ENCODE assay signal across 10 cellular contexts in genomic region chr6:131949615-131949908, GRCh38. TPM values are rescaled to one million over a fixed set of nuclear protein-coding genes. Genes with fewer than 3 reads are reported as not detected.
A peak's percentile ranks its signal among the peaks of the same experiment; 100 is the strongest.
DNase-seq lines count a peak whose midpoint lies in the region; ATAC-seq and TF ChIP-seq lines count a peak whose summit lies in the region.
"Had no signal": no experiment of that assay in that cellular context is flagged by ENCODE, and none has a peak within 500 bp of the region (broad histone marks: within the 10 kb centered on the region; RNA-seq: fewer than 3 reads in every experiment).

No MANE protein-coding gene starts in this region.

- peaks cover 7 to 29% of the 10 kb centered on the region in 2 experiments for H3K4me1 ChIP-seq in SK-N-SH (ENCODE audit: control insufficient read depth in 1 of 2, insufficient read depth in 2 of 2, low read depth in 1 of 2, low read length in 1 of 2)

- H3F3A ChIP-seq in SK-N-SH (replicated peaks; ENCODE audit: insufficient read depth), result peaks cover 76% of the 10 kb centered on the region

- H3K9ac ChIP-seq in SK-N-SH, result peak overlapping the region; percentile 98

- H3K9me2 ChIP-seq in SK-N-SH, result no peaks in the 10 kb centered on the region

- H3K36me3 ChIP-seq in SK-N-SH (replicated peaks in 1 of 2; ENCODE audit: control insufficient read depth in 1 of 2, insufficient read depth in 2 of 2, low read length in 1 of 2), result peaks cover 12 to 24% of the 10 kb centered on the region in 2 experiments

- H4K20me1 ChIP-seq in SK-N-SH (ENCODE audit: insufficient read depth), result peaks cover 26% of the 10 kb centered on the region

- no peak for ATAC-seq in natural killer cell treated with Interleukin-12 subunit alpha and Interleukin-12 subunit beta and Interleukin-15 and Interleukin-18, amount 100 ng/mL, for 72 hours

- H3K27ac ChIP-seq in 22Rv1, result peak overlapping the region; percentile 75
- H3K27ac ChIP-seq in SK-N-SH (ENCODE audit: low read depth in 2 of 2, low read length in 1 of 2), result peak overlapping the region; percentile 70 to 97; a peak in 3 of 4 replicates

- no peak overlapping the region for H2AFZ ChIP-seq in SK-N-SH (ENCODE audit: low read depth)

- peak overlapping the region; percentile 81 for H3K4me2 ChIP-seq in SK-N-SH

- CTCF ChIA-PET in SK-N-SH (lab: Yijun Ruan, JAX), result interaction anchor here (0.7 to 1.8 kb wide), 4 partner anchors 9 to 211 kb away, joined by 3 to 7 read pairs (median 4); no protein-coding TSS in a partner anchor

- no peak for TF ChIP-seq RAD21 in SK-N-SH (IDR thresholded peaks at IDR 0.05; ENCODE audit: low read length)

- H3K9me3 ChIP-seq in SK-N-SH, result no peaks in the 10 kb centered on the region

- no peak for TF ChIP-seq EP300 in SK-N-SH (IDR thresholded peaks at IDR 0.05; ENCODE audit: borderline replicate concordance in 1 of 2, low read depth in 1 of 2, low read length in 1 of 2)

- H3K4me3 Mint-ChIP-seq in natural killer cell treated with Interleukin-12 subunit alpha and Interleukin-12 subunit beta and Interleukin-15 and Interleukin-18, amount 100 ng/mL, for 72 hours, result peak overlapping the region; percentile 21
- no peak overlapping the region for H3K4me3 Mint-ChIP-seq in activated T-helper 2 cell treated with anti-CD3 and anti-CD28 coated beads, Interferon-gamma antibody, Interleukin-2, Interleukin-4, amounts not matched to agents 10 μg/mL and 5 μg/mL and 100 μg/mL, durations not matched to agents 14 hours and 24 hours and 36 hours (ENCODE audit: low read depth)

- peaks cover 45% of the 10 kb centered on the region for H3K79me2 ChIP-seq in SK-N-SH (ENCODE audit: insufficient read depth)

- intact Hi-C loops in activated T-helper 2 cell treated with anti-CD3 and anti-CD28 coated beads, Interferon-gamma antibody, Interleukin-2, Interleukin-4, amounts not matched to agents 10 μg/mL and 5 μg/mL and 100 μg/mL, durations not matched to agents 14 hours and 24 hours and 36 hours (cut with micrococcal nuclease), result no loop called here

- TF ChIP-seq CTCF in 22Rv1 (IDR thresholded peaks at IDR 0.05) (no peak), SK-N-SH (IDR thresholded peaks at IDR 0.05) (no peak), fibroblast of pulmonary artery (IDR thresholded peaks at IDR 0.05; ENCODE audit: low read length, missing control alignments) (no peak)

- 10% methylated on average over 3 of the region's 3 CpGs for WGBS in SK-N-SH (ENCODE audit: low lambda C conversion rate)

- H3K9me3 Mint-ChIP-seq in natural killer cell treated with Interleukin-12 subunit alpha and Interleukin-12 subunit beta and Interleukin-15 and Interleukin-18, amount 100 ng/mL, for 72 hours, result no peaks in the 10 kb centered on the region
- H3K9me3 Mint-ChIP-seq in activated T-helper 2 cell treated with anti-CD3 and anti-CD28 coated beads, Interferon-gamma antibody, Interleukin-2, Interleukin-4, amounts not matched to agents 10 μg/mL and 5 μg/mL and 100 μg/mL, durations not matched to agents 14 hours and 24 hours and 36 hours, result no peaks in the 10 kb centered on the region
- H3K9me3 Mint-ChIP-seq: stimulated activated naive CD8-positive, alpha-beta T cell treated with anti-CD3 and anti-CD28 coated beads, Interleukin-15, amount 100 ng/mL, for 72 hours had no signal

- H3K36me3 Mint-ChIP-seq in natural killer cell treated with Interleukin-12 subunit alpha and Interleukin-12 subunit beta and Interleukin-15 and Interleukin-18, amount 100 ng/mL, for 72 hours, result no peaks in the 10 kb centered on the region
- H3K36me3 Mint-ChIP-seq in activated T-helper 2 cell treated with anti-CD3 and anti-CD28 coated beads, Interferon-gamma antibody, Interleukin-2, Interleukin-4, amounts not matched to agents 10 μg/mL and 5 μg/mL and 100 μg/mL, durations not matched to agents 14 hours and 24 hours and 36 hours (ENCODE audit: low read depth), result no peaks in the 10 kb centered on the region

- peaks cover 40 to 71% of the 10 kb centered on the region in 2 donors for H3K27me3 Mint-ChIP-seq in natural killer cell treated with Interleukin-12 subunit alpha and Interleukin-12 subunit beta and Interleukin-15 and Interleukin-18, amount 100 ng/mL, for 72 hours
- peaks cover 71% of the 10 kb centered on the region for H3K27me3 Mint-ChIP-seq in activated T-helper 2 cell treated with anti-CD3 and anti-CD28 coated beads, Interferon-gamma antibody, Interleukin-2, Interleukin-4, amounts not matched to agents 10 μg/mL and 5 μg/mL and 100 μg/mL, durations not matched to agents 14 hours and 24 hours and 36 hours (ENCODE audit: low read depth)

- H3K4me3 ChIP-seq in SK-N-SH (ENCODE audit: low read depth in 2 of 2, low read length in 1 of 2) (peak overlapping the region; percentile 69 to 80), fibroblast of pulmonary artery (replicated peaks; ENCODE audit: low read depth, low read length) (peak overlapping the region; percentile 75)

- H3K27me3 ChIP-seq in SK-N-SH (ENCODE audit: insufficient read depth), result no peaks in the 10 kb centered on the region

- no peak overlapping the region for H3K27ac Mint-ChIP-seq in natural killer cell treated with Interleukin-12 subunit alpha and Interleukin-12 subunit beta and Interleukin-15 and Interleukin-18, amount 100 ng/mL, for 72 hours
- no peak overlapping the region for H3K27ac Mint-ChIP-seq in activated T-helper 2 cell treated with anti-CD3 and anti-CD28 coated beads, Interferon-gamma antibody, Interleukin-2, Interleukin-4, amounts not matched to agents 10 μg/mL and 5 μg/mL and 100 μg/mL, durations not matched to agents 14 hours and 24 hours and 36 hours
- H3K27ac Mint-ChIP-seq: stimulated activated naive CD8-positive, alpha-beta T cell treated with anti-CD3 and anti-CD28 coated beads, Interleukin-15, amount 100 ng/mL, for 72 hours had no signal

- POLR2A ChIA-PET in SK-N-SH (lab: Yijun Ruan, JAX), result no interaction called here

- DNase-seq in SK-N-SH (no peak), fibroblast of pulmonary artery (ENCODE audit: low read depth) (peak; percentile 94), DMS 273 treated with DMSO at 0.1 percent for 48 hours (lab: John Stamatoyannopoulos, UW) (no peak), SKM-1 (lab: John Stamatoyannopoulos, UW; ENCODE audit: unreplicated experiment) (no peak)
- DNase-seq in natural killer cell treated with Interleukin-12 subunit alpha and Interleukin-12 subunit beta and Interleukin-15 and Interleukin-18, amount 100 ng/mL, for 72 hours (ENCODE audit: low spot score), result no peak
- DNase-seq in activated T-helper 2 cell treated with anti-CD3 and anti-CD28 coated beads, Interferon-gamma antibody, Interleukin-2, Interleukin-4, amounts not matched to agents 10 μg/mL and 5 μg/mL and 100 μg/mL, durations not matched to agents 14 hours and 24 hours and 36 hours (ENCODE audit: low spot score), result no peak
- no peak for DNase-seq in effector CD8-positive, alpha-beta T cell (lab: John Stamatoyannopoulos, UW)
- DNase-seq: activated CD4-positive, alpha-beta T cell treated with anti-CD3 and anti-CD28 coated beads for 48 hours had no signal

- H3K4me1 Mint-ChIP-seq in natural killer cell treated with Interleukin-12 subunit alpha and Interleukin-12 subunit beta and Interleukin-15 and Interleukin-18, amount 100 ng/mL, for 72 hours (ENCODE audit: low read depth in 2 of 2), result peaks cover 4 to 6% of the 10 kb centered on the region in 2 donors
- peaks cover 5% of the 10 kb centered on the region for H3K4me1 Mint-ChIP-seq in activated T-helper 2 cell treated with anti-CD3 and anti-CD28 coated beads, Interferon-gamma antibody, Interleukin-2, Interleukin-4, amounts not matched to agents 10 μg/mL and 5 μg/mL and 100 μg/mL, durations not matched to agents 14 hours and 24 hours and 36 hours (ENCODE audit: low read depth)

TF ChIP-seq in SK-N-SH, 30 proteins besides CTCF, POLR2A, EP300 and RAD21:
- TF ChIP-seq NFIC (IDR thresholded peaks at IDR 0.05; ENCODE audit: borderline replicate concordance) (no peak), MEF2A (IDR thresholded peaks at IDR 0.05; ENCODE audit: borderline replicate concordance, low read depth) (0 out of 2 replicates have a peak, but pooled peaks have one; percentile 29)
TF ChIP-seq in SK-N-SH: peak in this region for 1.

RNA-seq across cellular contexts. Expression of gene CCN2, which starts 1.6 kb away (rescaled TPM):
- 486 and 709 TPM in 2 replicates for polyA plus RNA-seq in SK-N-SH (2012; rRNA removed)
- polyA plus RNA-seq in SK-N-SH (2012; cell fraction: cytosol; rRNA removed), result 749 and 798 TPM in 2 replicates
- polyA plus RNA-seq in SK-N-SH (2012; cell fraction: nucleus; rRNA removed), result 877 and 1,310 TPM in 2 replicates
- not detected for total RNA-seq in natural killer cell treated with Interleukin-12 subunit alpha and Interleukin-12 subunit beta and Interleukin-15 and Interleukin-18, amount 100 ng/mL, for 72 hours
- not detected in 2 replicates for total RNA-seq in activated T-helper 2 cell treated with anti-CD3 and anti-CD28 coated beads, Interferon-gamma antibody, Interleukin-2, Interleukin-4, amounts not matched to agents 10 μg/mL and 5 μg/mL and 100 μg/mL, durations not matched to agents 14 hours and 24 hours and 36 hours
